Comparison of ENCODE assay signal across 1 cellular context in the genomic region with DNA sequence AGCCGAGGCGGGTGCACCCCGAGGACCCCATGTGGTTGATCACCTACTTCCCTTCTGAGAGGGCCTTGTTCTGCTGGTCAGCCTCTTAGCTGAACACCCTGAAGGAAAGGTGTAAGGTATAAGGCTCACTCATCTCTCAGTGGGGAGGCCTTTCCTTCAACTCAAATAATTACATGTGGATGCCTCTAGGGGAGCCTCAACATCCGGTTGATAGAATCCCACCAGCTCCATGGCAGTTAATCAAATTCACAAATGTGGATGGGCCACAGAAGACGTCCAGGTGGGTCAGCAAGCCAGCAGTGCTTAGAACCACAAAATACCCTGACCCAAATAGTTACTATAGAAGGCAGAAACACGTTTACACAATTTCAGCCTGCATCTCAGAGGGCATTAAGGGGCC.
TF ChIP-seq lines count a peak whose summit lies in the region.

No MANE protein-coding gene starts in this region.

TF ChIP-seq in GM23338, 12 proteins besides CTCF, POLR2A, EP300 and RAD21 (continued from another document):
- TF ChIP-seq, protein P1, sequence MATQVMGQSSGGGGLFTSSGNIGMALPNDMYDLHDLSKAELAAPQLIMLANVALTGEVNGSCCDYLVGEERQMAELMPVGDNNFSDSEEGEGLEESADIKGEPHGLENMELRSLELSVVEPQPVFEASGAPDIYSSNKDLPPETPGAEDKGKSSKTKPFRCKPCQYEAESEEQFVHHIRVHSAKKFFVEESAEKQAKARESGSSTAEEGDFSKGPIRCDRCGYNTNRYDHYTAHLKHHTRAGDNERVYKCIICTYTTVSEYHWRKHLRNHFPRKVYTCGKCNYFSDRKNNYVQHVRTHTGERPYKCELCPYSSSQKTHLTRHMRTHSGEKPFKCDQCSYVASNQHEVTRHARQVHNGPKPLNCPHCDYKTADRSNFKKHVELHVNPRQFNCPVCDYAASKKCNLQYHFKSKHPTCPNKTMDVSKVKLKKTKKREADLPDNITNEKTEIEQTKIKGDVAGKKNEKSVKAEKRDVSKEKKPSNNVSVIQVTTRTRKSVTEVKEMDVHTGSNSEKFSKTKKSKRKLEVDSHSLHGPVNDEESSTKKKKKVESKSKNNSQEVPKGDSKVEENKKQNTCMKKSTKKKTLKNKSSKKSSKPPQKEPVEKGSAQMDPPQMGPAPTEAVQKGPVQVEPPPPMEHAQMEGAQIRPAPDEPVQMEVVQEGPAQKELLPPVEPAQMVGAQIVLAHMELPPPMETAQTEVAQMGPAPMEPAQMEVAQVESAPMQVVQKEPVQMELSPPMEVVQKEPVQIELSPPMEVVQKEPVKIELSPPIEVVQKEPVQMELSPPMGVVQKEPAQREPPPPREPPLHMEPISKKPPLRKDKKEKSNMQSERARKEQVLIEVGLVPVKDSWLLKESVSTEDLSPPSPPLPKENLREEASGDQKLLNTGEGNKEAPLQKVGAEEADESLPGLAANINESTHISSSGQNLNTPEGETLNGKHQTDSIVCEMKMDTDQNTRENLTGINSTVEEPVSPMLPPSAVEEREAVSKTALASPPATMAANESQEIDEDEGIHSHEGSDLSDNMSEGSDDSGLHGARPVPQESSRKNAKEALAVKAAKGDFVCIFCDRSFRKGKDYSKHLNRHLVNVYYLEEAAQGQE (IDR thresholded peaks at IDR 0.05; ENCODE audit: unreplicated experiment), result no peak
TF ChIP-seq in GM23338: peak in this region for 0.
